Comparison of ENCODE assay signal across 8 cellular contexts in genomic region chr6:33312361-33313104, GRCh38. TPM values are rescaled to one million over a fixed set of nuclear protein-coding genes. Genes with fewer than 3 reads are reported as not detected.
DNase-seq lines count a peak whose midpoint lies in the region; ATAC-seq and TF ChIP-seq lines count a peak whose summit lies in the region.

No MANE protein-coding gene starts in this region.

- H3F3A ChIP-seq in SU-DHL-6 (ENCODE audit: insufficient read depth): peaks cover 50% of the 10 kb centered on the region

- H3K27me3 ChIP-seq in SU-DHL-6 (ENCODE audit: low read length) (no peaks in the 10 kb centered on the region), heart right ventricle (no peaks in the 10 kb centered on the region), trophoblast cell (ENCODE audit: insufficient read depth, low read length) (no peaks in the 10 kb centered on the region)

- H3K4me2 ChIP-seq in SU-DHL-6 (ENCODE audit: low read depth, low read length, poor library complexity, severe bottlenecking) (peak overlapping the region; percentile 97), trophoblast cell (ENCODE audit: low read length) (peak overlapping the region; percentile 77)

- H3K14ac ChIP-seq in trophoblast cell (ENCODE audit: low read length): peak overlapping the region; percentile 34

- H3K36me3 Mint-ChIP-seq in activated naive CD8-positive, alpha-beta T cell treated with anti-CD3 and anti-CD28 coated beads, Interleukin-2, amount 10 ng/mL, durations not matched to agents 7 days and 5 days: peaks cover 36% of the 10 kb centered on the region

- H3K4me1 Mint-ChIP-seq in activated naive CD8-positive, alpha-beta T cell treated with anti-CD3 and anti-CD28 coated beads, Interleukin-2, amount 10 ng/mL, durations not matched to agents 7 days and 5 days: peaks cover 38% of the 10 kb centered on the region

- H3K27ac ChIP-seq in 22Rv1 (peak overlapping the region; percentile 98), SU-DHL-6 (ENCODE audit: low read depth, low read length) (peak overlapping the region; percentile 94), heart right ventricle (peak overlapping the region; percentile 93 to 100 (median 98)), trophoblast cell (ENCODE audit: low read depth, low read length) (peak overlapping the region; percentile 65)

- POLR2A ChIA-PET in activated naive CD8-positive, alpha-beta T cell treated with anti-CD3 and anti-CD28 coated beads, Interleukin-2, amount 10 ng/mL, durations not matched to agents 7 days and 5 days (lab: Charles Lee): interaction anchor here (0.5 to 2.8 kb wide), 15 partner anchors 13 to 341 kb away, joined by 3 to 62 read pairs (median 3); partner anchors contain the start of genes B3GALT4, BAK1, CUTA and PFDN6

- peak overlapping the region; percentile 63 for H4K8ac ChIP-seq in trophoblast cell (ENCODE audit: low read depth, low read length)

- no peaks in the 10 kb centered on the region for H4K20me1 ChIP-seq in SU-DHL-6 (ENCODE audit: low read depth, low read length)

- H4K91ac ChIP-seq in trophoblast cell (ENCODE audit: low read depth, low read length): peak overlapping the region; percentile 78

- intact Hi-C loops in heart right ventricle (cut with DNase I): loop anchor here in 2 of 10 donors (2.0 to 10.0 kb wide), 2 partner anchors 14 to 102 kb away; partner anchors contain the start of genes CUTA (in 2 of the 2), PHF1 (in 2 of the 2) and RGL2 (in 1 of the 2)

- H4K12ac ChIP-seq in trophoblast cell (ENCODE audit: low read depth, low read length): peak overlapping the region; percentile 22

- H3K4me1 ChIP-seq in heart right ventricle (peaks cover 12 to 55% (median 44%) of the 10 kb centered on the region in 9 donors), trophoblast cell (ENCODE audit: control insufficient read depth in 1 of 2, insufficient read depth in 2 of 2, low read length in 2 of 2) (peaks cover 12 to 19% of the 10 kb centered on the region in 2 experiments)

- H3K18ac ChIP-seq in trophoblast cell (ENCODE audit: low read length): peak overlapping the region; percentile 74

- no peaks in the 10 kb centered on the region for H3K9me3 ChIP-seq in SU-DHL-6 (ENCODE audit: insufficient read depth, low read length)
- H3K9me3 ChIP-seq in heart right ventricle: no peaks in the 10 kb centered on the region
- H3K9me3 ChIP-seq in trophoblast cell (ENCODE audit: insufficient read depth, low read depth, low read length): no peaks in the 10 kb centered on the region

- peak overlapping the region; percentile 37 for H2AFZ ChIP-seq in SU-DHL-6 (ENCODE audit: low read depth, low read length, severe bottlenecking)
- H2AFZ ChIP-seq in trophoblast cell (ENCODE audit: insufficient read depth, low read length, poor library complexity): peak overlapping the region; percentile 89

- H2BK5ac ChIP-seq in trophoblast cell (ENCODE audit: low read depth, low read length, poor library complexity): peak overlapping the region; percentile 27

- no peak overlapping the region for H3K4ac ChIP-seq in trophoblast cell (ENCODE audit: low read depth, low read length)

- H3K9me2 ChIP-seq in SU-DHL-6 (replicated peaks; ENCODE audit: insufficient read depth, low read length): no peaks in the 10 kb centered on the region

- 7% methylated on average over 29 of the region's 29 CpGs for WGBS in heart right ventricle, 2 donors
- WGBS in trophoblast cell (ENCODE audit: extremely low coverage, insufficient coverage, insufficient read length): no CpG with 5 or more reads among the region's 29 CpGs

- no peak overlapping the region for H2BK120ac ChIP-seq in trophoblast cell (ENCODE audit: insufficient read depth, low read length, poor library complexity)

- ATAC-seq in GM18861 (IDR thresholded peaks at IDR 0.05; ENCODE audit: unreplicated experiment) (peak; percentile 30), heart right ventricle (peak in 6 of 8 donors; percentile 1 to 14 (median 9))
- peak; percentile 34 for ATAC-seq in activated naive CD8-positive, alpha-beta T cell treated with anti-CD3 and anti-CD28 coated beads, Interleukin-2, amount 10 ng/mL, durations not matched to agents 7 days and 5 days (ENCODE audit: low read depth)

- H3K9ac ChIP-seq in SU-DHL-6 (ENCODE audit: low read length) (peak overlapping the region; percentile 89), trophoblast cell (ENCODE audit: low read length) (no peak overlapping the region)

- TF ChIP-seq CTCF in 22Rv1 (IDR thresholded peaks at IDR 0.05) (no peak), SU-DHL-6 (IDR thresholded peaks at IDR 0.05; ENCODE audit: insufficient read depth, low read length, poor library complexity, severe bottlenecking) (peak; percentile 21), heart right ventricle (IDR thresholded peaks at IDR 0.05) (no peak)

- H3K79me1 ChIP-seq in trophoblast cell (ENCODE audit: low read length): peaks cover 15% of the 10 kb centered on the region

- peak; percentile 86 for DNase-seq in NAMALWA (ENCODE audit: low spot score)
- peak; percentile 71 for DNase-seq in activated naive CD8-positive, alpha-beta T cell treated with anti-CD3 and anti-CD28 coated beads, Interleukin-2, amount 10 ng/mL, durations not matched to agents 7 days and 5 days
- peak; percentile 29 to 65 for DNase-seq in heart right ventricle
- DNase-seq in trophoblast cell: peak; percentile 57 to 70
- peak; percentile 88 for DNase-seq in ureter (ENCODE audit: low spot score)

- H3K79me2 ChIP-seq in SU-DHL-6 (ENCODE audit: insufficient read depth, low read length) (peaks cover 50% of the 10 kb centered on the region), trophoblast cell (ENCODE audit: control insufficient read depth, insufficient read depth, low read length, poor library complexity) (peaks cover 10% of the 10 kb centered on the region)

- no peaks in the 10 kb centered on the region for H3K9me3 Mint-ChIP-seq in activated naive CD8-positive, alpha-beta T cell treated with anti-CD3 and anti-CD28 coated beads, Interleukin-2, amount 10 ng/mL, durations not matched to agents 7 days and 5 days

- H3K27ac Mint-ChIP-seq in activated naive CD8-positive, alpha-beta T cell treated with anti-CD3 and anti-CD28 coated beads, Interleukin-2, amount 10 ng/mL, durations not matched to agents 7 days and 5 days: peak overlapping the region; percentile 97

- no peaks in the 10 kb centered on the region for H3K27me3 Mint-ChIP-seq in activated naive CD8-positive, alpha-beta T cell treated with anti-CD3 and anti-CD28 coated beads, Interleukin-2, amount 10 ng/mL, durations not matched to agents 7 days and 5 days

- no peak overlapping the region for H3K23ac ChIP-seq in trophoblast cell (ENCODE audit: low read length)

- no peak overlapping the region for H2BK12ac ChIP-seq in trophoblast cell (ENCODE audit: low read length)

- H3K4me3 Mint-ChIP-seq in activated naive CD8-positive, alpha-beta T cell treated with anti-CD3 and anti-CD28 coated beads, Interleukin-2, amount 10 ng/mL, durations not matched to agents 7 days and 5 days: peak overlapping the region; percentile 98

- H3K4me3 ChIP-seq in SU-DHL-6 (ENCODE audit: insufficient read depth, low read length, poor library complexity, severe bottlenecking) (peak overlapping the region; percentile 95), heart right ventricle (peak overlapping the region; percentile 78 to 99 (median 90)), trophoblast cell (ENCODE audit: low read depth, low read length) (peak overlapping the region; percentile 57)

- no peak overlapping the region for H2AK5ac ChIP-seq in trophoblast cell (ENCODE audit: low read length)

- H3K36me3 ChIP-seq in SU-DHL-6 (ENCODE audit: low read length): peaks cover 2% of the 10 kb centered on the region; the same call in 1 of the 2 replicates
- H3K36me3 ChIP-seq in heart right ventricle: peaks cover 0 to 53% (median 7%) of the 10 kb centered on the region in 9 donors
- H3K36me3 ChIP-seq in trophoblast cell (ENCODE audit: control insufficient read depth in 1 of 2, insufficient read depth in 2 of 2, low read length in 2 of 2): peaks cover 9 to 13% of the 10 kb centered on the region in 2 experiments

RNA-seq across cellular contexts. Expression of gene TAPBP, which starts 1.3 kb away (rescaled TPM):
- 100 to 1,000 TPM; 250 to 257 TPM for total RNA-seq in activated naive CD8-positive, alpha-beta T cell treated with anti-CD3 and anti-CD28 coated beads, Interleukin-2, amount 10 ng/mL, durations not matched to agents 7 days and 5 days
- total RNA-seq in heart right ventricle (100 to 1,000 TPM in 2 of 10 donors, 10 to 100 TPM in 8; 71.9 to 242 (median 86.7) TPM), ureter (132 TPM)
- polyA plus RNA-seq in heart right ventricle: 10 to 100 TPM; 20.6 to 49.7 TPM
- 62.9 and 65.4 TPM in 2 replicates for polyA plus RNA-seq in trophoblast cell (2013)

RNA-seq across cellular contexts. Expression of gene ZBTB22, which starts 5.0 kb away (rescaled TPM):
- total RNA-seq in activated naive CD8-positive, alpha-beta T cell treated with anti-CD3 and anti-CD28 coated beads, Interleukin-2, amount 10 ng/mL, durations not matched to agents 7 days and 5 days: 10 to 100 TPM; 20.9 to 24.5 TPM
- total RNA-seq in heart right ventricle (10 to 100 TPM; 11.7 to 19.8 (median 14.3) TPM), ureter (24.2 TPM)
- polyA plus RNA-seq in heart right ventricle: 10 to 100 TPM in 1 of 2 donors, 1 to 10 TPM in 1; 4.7 to 10.6 TPM
- polyA plus RNA-seq in trophoblast cell (2013): 10.8 and 10.9 TPM in 2 replicates

RNA-seq across cellular contexts. Expression of gene DAXX, which starts 10.2 kb away (rescaled TPM):
- 100 to 1,000 TPM; 108 to 117 TPM for total RNA-seq in activated naive CD8-positive, alpha-beta T cell treated with anti-CD3 and anti-CD28 coated beads, Interleukin-2, amount 10 ng/mL, durations not matched to agents 7 days and 5 days
- total RNA-seq in heart right ventricle (10 to 100 TPM; 10.3 to 24.0 (median 15.9) TPM), ureter (28.8 TPM)
- polyA plus RNA-seq in heart right ventricle: 10 to 100 TPM; 15.7 to 24.8 TPM
- 54.8 and 56.1 TPM in 2 replicates for polyA plus RNA-seq in trophoblast cell (2013)

RNA-seq across cellular contexts. Expression of gene RGL2, which starts 13.8 kb away (rescaled TPM):
- 10 to 100 TPM; 65.4 to 65.5 TPM for total RNA-seq in activated naive CD8-positive, alpha-beta T cell treated with anti-CD3 and anti-CD28 coated beads, Interleukin-2, amount 10 ng/mL, durations not matched to agents 7 days and 5 days
- 10 to 100 TPM; 40.7 to 79.8 (median 50.4) TPM for total RNA-seq in heart right ventricle
- 10 to 100 TPM; 51.8 to 68.4 TPM for polyA plus RNA-seq in heart right ventricle
- polyA plus RNA-seq in trophoblast cell (2013): 151 and 154 TPM in 2 replicates
- total RNA-seq in ureter: 163 TPM

RNA-seq across cellular contexts. Expression of gene PFDN6, which starts 23.1 kb away (rescaled TPM):
- 10 to 100 TPM; 53.3 to 54.7 TPM for total RNA-seq in activated naive CD8-positive, alpha-beta T cell treated with anti-CD3 and anti-CD28 coated beads, Interleukin-2, amount 10 ng/mL, durations not matched to agents 7 days and 5 days
- total RNA-seq in heart right ventricle: 10 to 100 TPM; 31.7 to 58.3 (median 40.2) TPM
- polyA plus RNA-seq in heart right ventricle: 100 to 1,000 TPM; 248 to 448 TPM
- polyA plus RNA-seq in trophoblast cell (2013): 67.7 and 69.0 TPM in 2 replicates
- total RNA-seq in ureter: 49.9 TPM

Comparison
In these comparisons a context has a peak if more than half of its experiments do, and no peak if none do; other contexts are left out.
1. Peak in every context shown above with its lines: DNase-seq, ATAC-seq, H3K4me3 ChIP-seq and H3K27ac ChIP-seq.